In genomic region chr15:54792526-54792925, GRCh38 we compare ENCODE assay signal across 24 cellular contexts.
"Had no signal": no experiment of that assay in that cellular context is flagged by ENCODE, and none has a peak within 500 bp of the region (broad histone marks: within the 10 kb centered on the region; RNA-seq: fewer than 3 reads in every experiment).

No MANE protein-coding gene starts in this region.

- FAIRE-seq: small intestine had no signal

- H3K9ac ChIP-seq: neural progenitor cell, parathyroid adenoma had no signal

- H3K4me2 ChIP-seq: neural progenitor cell had no signal

- DNase-seq: natural killer cell; occipital lobe; ovary; posterior cingulate gyrus; psoas muscle; right cardiac atrium; right lobe of liver; sigmoid colon; small intestine; stimulated activated CD4-positive, alpha-beta T cell treated with anti-CD3 and anti-CD28 coated beads, Interleukin-15, amount 100 ng/mL, for 24 hours; stimulated activated CD4-positive, alpha-beta T cell treated with anti-CD3 and anti-CD28 coated beads, Interleukin-2, amount 100 ng/mL, for 24 hours; stimulated activated CD4-positive, alpha-beta T cell treated with anti-CD3 and anti-CD28 coated beads, Interleukin-2, amount 100 ng/mL, for 48 hours; stimulated activated CD4-positive, alpha-beta T cell treated with anti-CD3 and anti-CD28 coated beads, Interleukin-4, amount 100 ng/mL, for 24 hours; stimulated activated naive B cell treated with anti-CD40 and anti-IgM and Interleukin-4, amounts not matched to agents 10 μg/mL and 1 μg/mL and 100 μg/mL, for 72 hours; stimulated activated naive CD4-positive, alpha-beta T cell treated with Interleukin-2 at 50 U/mL for 16 hours; stomach; thyroid gland; upper lobe of right lung; uterus had no signal

- H3K27ac ChIP-seq: neural progenitor cell, ovary, parathyroid adenoma, psoas muscle, right lobe of liver, sigmoid colon, stomach, thoracic aorta, thyroid gland, tibial nerve, upper lobe of right lung, uterus had no signal

- H3K79me2 ChIP-seq: parathyroid adenoma had no signal

- H3K36me3 ChIP-seq: neural progenitor cell, ovary, right lobe of liver, sigmoid colon, stomach, thoracic aorta, thyroid gland, tibial nerve, upper lobe of right lung, uterus had no signal

- H3K27me3 ChIP-seq: neural progenitor cell, ovary, right lobe of liver, sigmoid colon, stomach, thyroid gland, tibial nerve, upper lobe of right lung, uterus had no signal

- H3K9me3 ChIP-seq: ovary, psoas muscle, right lobe of liver, sigmoid colon, stomach, thoracic aorta, thyroid gland, tibial nerve, upper lobe of right lung, uterus had no signal

- ATAC-seq: natural killer cell; psoas muscle; right cardiac atrium; right lobe of liver; stimulated activated effector memory CD8-positive, alpha-beta T cell treated with anti-CD3 and anti-CD28 coated beads, Interleukin-12 subunit alpha, Interleukin-12 subunit beta, amount 100 ng/mL, for 72 hours; stimulated activated naive B cell treated with anti-CD40 and anti-IgM and Interleukin-4, amounts not matched to agents 10 μg/mL and 1 μg/mL and 100 μg/mL, for 72 hours; upper lobe of right lung had no signal

- H3K4me1 ChIP-seq: neural progenitor cell, parathyroid adenoma, psoas muscle, right lobe of liver, sigmoid colon, stomach, thyroid gland, tibial nerve, upper lobe of right lung, uterus had no signal

- H2AFZ ChIP-seq: neural progenitor cell, parathyroid adenoma had no signal

- H3K4me3 ChIP-seq: neural progenitor cell, ovary, psoas muscle, right lobe of liver, sigmoid colon, stomach, thoracic aorta, thyroid gland, tibial nerve, upper lobe of right lung, uterus had no signal
